Comparison of ENCODE assay signal across 1 cellular context in genomic region chr3:168730073-168730472, GRCh38.
TF ChIP-seq lines count a peak whose summit lies in the region.

No MANE protein-coding gene starts in this region.

TF ChIP-seq in GM23338, 12 proteins besides CTCF, POLR2A, EP300 and RAD21 (continued from another document):
- no peak for TF ChIP-seq POLR2AphosphoS5 (IDR thresholded peaks at IDR 0.05; ENCODE audit: low read depth)
